Comparison of ENCODE assay signal across 15 cellular contexts in genomic region chr15:48076454-48076853, GRCh38. TPM values are rescaled to one million over a fixed set of nuclear protein-coding genes. Genes with fewer than 3 reads are reported as not detected.
"Had no signal": no experiment of that assay in that cellular context is flagged by ENCODE, and none has a peak within 500 bp of the region (broad histone marks: within the 10 kb centered on the region; RNA-seq: fewer than 3 reads in every experiment).

No MANE protein-coding gene starts in this region.

- H3K27me3 ChIP-seq: ascending aorta, cardiac muscle cell, right atrium auricular region, upper lobe of right lung had no signal

- H3K27ac ChIP-seq: ascending aorta, cardiac muscle cell, esophagus squamous epithelium, heart left ventricle, left ventricle myocardium inferior, right atrium auricular region, suprapubic skin, upper lobe of right lung had no signal

- H3K4me3 ChIP-seq: ascending aorta, cardiac muscle cell, esophagus squamous epithelium, heart left ventricle, left ventricle myocardium inferior, right atrium auricular region, suprapubic skin, upper lobe of right lung had no signal

- H3K9me3 ChIP-seq: ascending aorta, esophagus squamous epithelium, left ventricle myocardium inferior, right atrium auricular region, suprapubic skin, upper lobe of right lung had no signal

- H3K4me1 ChIP-seq: ascending aorta, esophagus squamous epithelium, heart left ventricle, left ventricle myocardium inferior, right atrium auricular region, suprapubic skin, upper lobe of right lung had no signal

- ATAC-seq: activated CD8-positive, alpha-beta T cell treated with anti-CD3 and anti-CD28 coated beads, Interleukin-2, amount 10 ng/mL, durations not matched to agents 7 days and 5 days; heart left ventricle; upper lobe of right lung had no signal

- H3K36me3 ChIP-seq: ascending aorta, cardiac muscle cell, esophagus squamous epithelium, heart left ventricle, left ventricle myocardium inferior, right atrium auricular region, suprapubic skin, upper lobe of right lung had no signal

- DNase-seq: activated CD8-positive, alpha-beta memory T cell treated with anti-CD3 and anti-CD28 coated beads, Interleukin-2, amount 50 U/mL, for 48 hours; activated CD8-positive, alpha-beta T cell treated with anti-CD3 and anti-CD28 coated beads, Interleukin-2, amount 10 ng/mL, durations not matched to agents 7 days and 5 days; activated naive CD8-positive, alpha-beta T cell treated with anti-CD3 and anti-CD28 coated beads, Interleukin-2, amount 10 ng/mL, durations not matched to agents 7 days and 5 days; esophagus squamous epithelium; heart left ventricle; islet precursor cell; left ventricle myocardium inferior; stimulated activated naive CD4-positive, alpha-beta T cell treated with Interleukin-2 at 50 U/mL for 16 hours; T-helper 9 cell; upper lobe of right lung had no signal

RNA-seq across cellular contexts. Expression of gene SLC24A5, which starts 44.3 kb away (rescaled TPM):
- total RNA-seq: activated CD8-positive, alpha-beta T cell treated with anti-CD3 and anti-CD28 coated beads, Interleukin-2, amount 10 ng/mL, durations not matched to agents 7 days and 5 days; activated naive CD8-positive, alpha-beta T cell treated with anti-CD3 and anti-CD28 coated beads, Interleukin-2, amount 10 ng/mL, durations not matched to agents 7 days and 5 days; ascending aorta; cardiac muscle cell; esophagus squamous epithelium; heart left ventricle; left ventricle myocardium inferior; posterior vena cava; right atrium auricular region had no signal
- polyA plus RNA-seq: cardiac muscle cell, heart left ventricle had no signal
